ENCODE assay signal across 1 cellular context in the genomic region with DNA sequence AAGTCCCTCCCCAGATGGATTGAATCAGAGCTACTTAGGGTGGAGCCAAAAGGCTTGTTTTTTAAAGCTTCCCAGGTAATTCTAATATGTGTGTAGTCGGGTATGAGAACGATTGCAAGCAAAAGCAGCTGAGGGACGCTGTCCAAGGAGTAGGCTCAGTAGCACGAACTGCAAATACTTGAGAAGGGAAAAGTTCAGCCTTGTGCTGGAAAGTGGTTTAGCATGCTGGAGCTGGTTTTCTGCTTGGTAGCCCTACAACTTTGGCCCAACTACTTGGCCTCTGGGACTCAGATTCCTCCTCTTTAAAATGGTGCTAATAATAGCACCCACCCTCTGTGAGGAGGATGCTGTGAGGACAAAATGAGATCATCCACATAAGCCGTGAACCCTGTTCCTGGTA.
TF ChIP-seq lines count a peak whose summit lies in the region.

No MANE protein-coding gene starts in this region.

TF ChIP-seq in SK-N-SH treated with all-trans-retinoic acid at 6 μM for 48 hours, 23 proteins besides CTCF, POLR2A, EP300 and RAD21 (continued from another document):
- TF ChIP-seq, protein P1, sequence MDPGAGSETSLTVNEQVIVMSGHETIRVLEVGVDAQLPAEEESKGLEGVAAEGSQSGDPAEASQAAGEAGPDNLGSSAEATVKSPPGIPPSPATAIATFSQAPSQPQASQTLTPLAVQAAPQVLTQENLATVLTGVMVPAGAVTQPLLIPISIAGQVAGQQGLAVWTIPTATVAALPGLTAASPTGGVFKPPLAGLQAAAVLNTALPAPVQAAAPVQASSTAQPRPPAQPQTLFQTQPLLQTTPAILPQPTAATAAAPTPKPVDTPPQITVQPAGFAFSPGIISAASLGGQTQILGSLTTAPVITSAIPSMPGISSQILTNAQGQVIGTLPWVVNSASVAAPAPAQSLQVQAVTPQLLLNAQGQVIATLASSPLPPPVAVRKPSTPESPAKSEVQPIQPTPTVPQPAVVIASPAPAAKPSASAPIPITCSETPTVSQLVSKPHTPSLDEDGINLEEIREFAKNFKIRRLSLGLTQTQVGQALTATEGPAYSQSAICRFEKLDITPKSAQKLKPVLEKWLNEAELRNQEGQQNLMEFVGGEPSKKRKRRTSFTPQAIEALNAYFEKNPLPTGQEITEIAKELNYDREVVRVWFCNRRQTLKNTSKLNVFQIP (CRISPR knock-in tag; IDR thresholded peaks at IDR 0.05; ENCODE audit: borderline replicate concordance, low read depth) = no peak
- TF ChIP-seq, protein P2, sequence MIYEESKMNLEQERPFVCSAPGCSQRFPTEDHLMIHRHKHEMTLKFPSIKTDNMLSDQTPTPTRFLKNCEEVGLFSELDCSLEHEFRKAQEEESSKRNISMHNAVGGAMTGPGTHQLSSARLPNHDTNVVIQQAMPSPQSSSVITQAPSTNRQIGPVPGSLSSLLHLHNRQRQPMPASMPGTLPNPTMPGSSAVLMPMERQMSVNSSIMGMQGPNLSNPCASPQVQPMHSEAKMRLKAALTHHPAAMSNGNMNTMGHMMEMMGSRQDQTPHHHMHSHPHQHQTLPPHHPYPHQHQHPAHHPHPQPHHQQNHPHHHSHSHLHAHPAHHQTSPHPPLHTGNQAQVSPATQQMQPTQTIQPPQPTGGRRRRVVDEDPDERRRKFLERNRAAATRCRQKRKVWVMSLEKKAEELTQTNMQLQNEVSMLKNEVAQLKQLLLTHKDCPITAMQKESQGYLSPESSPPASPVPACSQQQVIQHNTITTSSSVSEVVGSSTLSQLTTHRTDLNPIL (CRISPR knock-in tag; IDR thresholded peaks at IDR 0.05; ENCODE audit: low read depth) = no peak
- no peak for TF ChIP-seq GLIS3 (CRISPR knock-in tag; IDR thresholded peaks at IDR 0.05)
